In genomic region chr3:131690800-131691199, GRCh38 we compare ENCODE assay signal across 23 cellular contexts.
"Had no signal": no experiment of that assay in that cellular context is flagged by ENCODE, and none has a peak within 500 bp of the region (broad histone marks: within the 10 kb centered on the region; RNA-seq: fewer than 3 reads in every experiment).

No MANE protein-coding gene starts in this region.

- H3K9me3 ChIP-seq: colonic mucosa, lower lobe of right lung, sigmoid colon, tibial artery had no signal

- FAIRE-seq: urothelium cell line had no signal

- H3K27me3 ChIP-seq: brain microvascular endothelial cell, colonic mucosa, hepatocyte, sigmoid colon, tibial artery had no signal

- H3K4me3 Mint-ChIP-seq: activated naive CD4-positive, alpha-beta T cell treated with anti-CD3 and anti-CD28 coated beads for 36 hours; activated naive CD8-positive, alpha-beta T cell treated with anti-CD3 and anti-CD28 coated beads, Interleukin-2, amount 50 U/mL, for 24 hours; activated T-cell treated with anti-CD3 and anti-CD28 coated beads, Interleukin-2, amount 50 U/mL, for 4 hours; central memory CD8-positive, alpha-beta T cell; natural killer cell treated with Interleukin-12 subunit alpha and Interleukin-12 subunit beta and Interleukin-15 and Interleukin-18, amount 100 ng/mL, for 72 hours had no signal

- H3K9me3 Mint-ChIP-seq: activated T-cell treated with anti-CD3 and anti-CD28 coated beads, Interleukin-2, amount 50 U/mL, for 4 hours; central memory CD8-positive, alpha-beta T cell had no signal

- H3K4me1 ChIP-seq: colonic mucosa, foreskin keratinocyte, lower lobe of right lung, parathyroid adenoma, sigmoid colon, tibial artery had no signal

- H3K79me2 ChIP-seq: hepatocyte, parathyroid adenoma had no signal

- H3K4me2 ChIP-seq: hepatocyte had no signal

- H3K4me1 Mint-ChIP-seq: central memory CD8-positive, alpha-beta T cell had no signal

- ATAC-seq: activated naive CD8-positive, alpha-beta T cell treated with anti-CD3 and anti-CD28 coated beads, Interleukin-2, amount 50 U/mL, for 24 hours; activated T-cell treated with anti-CD3 and anti-CD28 coated beads, Interleukin-2, amount 50 U/mL, for 4 hours; foreskin keratinocyte; left cardiac atrium; lower lobe of right lung; natural killer cell treated with Interleukin-12 subunit alpha and Interleukin-12 subunit beta and Interleukin-15 and Interleukin-18, amount 100 ng/mL, for 72 hours had no signal

- H3K27ac Mint-ChIP-seq: activated naive CD4-positive, alpha-beta T cell treated with anti-CD3 and anti-CD28 coated beads for 36 hours; activated naive CD8-positive, alpha-beta T cell treated with anti-CD3 and anti-CD28 coated beads, Interleukin-2, amount 50 U/mL, for 24 hours; natural killer cell treated with Interleukin-12 subunit alpha and Interleukin-12 subunit beta and Interleukin-15 and Interleukin-18, amount 100 ng/mL, for 72 hours had no signal

- H3K9ac ChIP-seq: parathyroid adenoma had no signal

- H3K36me3 ChIP-seq: brain microvascular endothelial cell, colonic mucosa, lower lobe of right lung, sigmoid colon, tibial artery had no signal

- DNase-seq: activated CD4-positive, alpha-beta T cell treated with anti-CD3 and anti-CD28 coated beads, Interleukin-2, amount 50 U/mL, for 1 hour; activated CD4-positive, CD25-positive, alpha-beta regulatory T cell treated with anti-CD3 and anti-CD28 coated beads, Interleukin-2, amount 50 U/mL, for 72 hours; activated CD8-positive, alpha-beta memory T cell treated with anti-CD3 and anti-CD28 coated beads, Interleukin-2, amount 50 U/mL, for 4 hours; activated naive CD4-positive, alpha-beta T cell treated with anti-CD3 and anti-CD28 coated beads for 36 hours; activated naive CD8-positive, alpha-beta T cell treated with anti-CD3 and anti-CD28 coated beads, Interleukin-2, amount 50 U/mL, for 24 hours; activated T-cell treated with anti-CD3 and anti-CD28 coated beads, Interleukin-2, amount 50 U/mL, for 4 hours; anterior cingulate cortex; brain microvascular endothelial cell; colonic mucosa; foreskin keratinocyte; left cardiac atrium; lower lobe of right lung; sigmoid colon; stimulated activated CD4-positive, alpha-beta T cell treated with anti-CD3 and anti-CD28 coated beads, Interleukin-4, amount 100 ng/mL, for 4 hours; stimulated activated naive CD4-positive, alpha-beta T cell; substantia nigra; tibial artery had no signal

- H3K27ac ChIP-seq: brain microvascular endothelial cell, colonic mucosa, foreskin keratinocyte, hepatocyte, lower lobe of right lung, parathyroid adenoma, sigmoid colon, tibial artery, VCaP had no signal

- H2AFZ ChIP-seq: hepatocyte, parathyroid adenoma had no signal

- H3K4me3 ChIP-seq: colonic mucosa, hepatocyte, lower lobe of right lung, sigmoid colon, tibial artery had no signal
